ENCODE assay signal across 20 cellular contexts in the genomic region with DNA sequence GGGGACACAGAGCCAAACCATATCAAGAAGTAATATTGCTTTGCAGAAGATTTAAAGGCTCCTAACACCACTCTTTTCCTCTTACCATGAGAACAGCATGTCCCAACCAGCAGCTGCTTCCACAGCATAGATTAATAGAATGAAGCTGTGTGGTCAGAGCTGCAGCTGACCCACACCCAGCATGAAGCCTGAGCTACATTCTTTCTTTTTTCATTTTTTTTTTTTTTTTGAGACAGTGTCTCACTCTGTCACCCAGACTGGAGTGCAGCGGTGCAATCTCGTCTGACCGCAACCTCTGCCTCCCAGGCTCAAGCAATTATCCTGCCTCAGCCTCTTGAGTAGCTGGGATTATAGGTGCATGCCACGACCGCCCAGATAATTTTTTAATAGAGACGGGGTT.
DNase-seq lines count a peak whose midpoint lies in the region; ATAC-seq, FAIRE-seq and TF ChIP-seq lines count a peak whose summit lies in the region.
"Had no signal": no experiment of that assay in that cellular context is flagged by ENCODE, and none has a peak within 500 bp of the region (broad histone marks: within the 10 kb centered on the region; RNA-seq: fewer than 3 reads in every experiment).

No MANE protein-coding gene starts in this region.

- H3K36me3 ChIP-seq in GM23338 (ENCODE audit: insufficient read depth) (no peaks in the 10 kb centered on the region), astrocyte (ENCODE audit: insufficient read depth, low read length) (no peaks in the 10 kb centered on the region)
- H3K36me3 ChIP-seq: BLaER1 had no signal

- H3K27me3 ChIP-seq in GM23338 (ENCODE audit: insufficient read depth) (no peaks in the 10 kb centered on the region), astrocyte (ENCODE audit: insufficient read depth, low read length) (no peaks in the 10 kb centered on the region)
- H3K27me3 ChIP-seq in CD4-positive, alpha-beta T cell (ENCODE audit: control insufficient read depth, insufficient read depth, low read length), result no peaks in the 10 kb centered on the region
- H3K27me3 ChIP-seq: BLaER1 had no signal

- H3K4me2 ChIP-seq in GM23338, result no peak overlapping the region
- H3K4me2 ChIP-seq in astrocyte (ENCODE audit: low read length), result no peak overlapping the region
- H3K4me2 ChIP-seq: BLaER1 had no signal

- CTCF ChIA-PET in CD4-positive, alpha-beta T cell (lab: Charles Lee), result no interaction called here

- H3K4me3 Mint-ChIP-seq in GM23338 (no peak overlapping the region), astrocyte (ENCODE audit: unreplicated experiment) (no peak overlapping the region), HFFc6 (no peak overlapping the region)
- H3K4me3 Mint-ChIP-seq in CD4-positive, alpha-beta T cell, result no peak overlapping the region
- H3K4me3 Mint-ChIP-seq: CD14-positive monocyte; CD8-positive, alpha-beta T cell had no signal

- H3K36me3 Mint-ChIP-seq in GM23338 (ENCODE audit: low read depth) (no peaks in the 10 kb centered on the region), astrocyte (ENCODE audit: low read depth, unreplicated experiment) (no peaks in the 10 kb centered on the region), HFFc6 (ENCODE audit: low read depth) (no peaks in the 10 kb centered on the region; the same call in 1 of the 2 replicates)
- no peaks in the 10 kb centered on the region for H3K36me3 Mint-ChIP-seq in CD4-positive, alpha-beta T cell (ENCODE audit: low read depth)
- H3K36me3 Mint-ChIP-seq: CD14-positive monocyte; CD8-positive, alpha-beta T cell had no signal

- H4K20me1 ChIP-seq in GM23338 (replicated peaks; ENCODE audit: insufficient read depth), result no peaks in the 10 kb centered on the region
- no peaks in the 10 kb centered on the region for H4K20me1 ChIP-seq in astrocyte (ENCODE audit: insufficient read depth, low read length)
- H4K20me1 ChIP-seq: BLaER1 had no signal

- no peak overlapping the region for H3K9ac ChIP-seq in astrocyte (ENCODE audit: low read length)
- H3K9ac ChIP-seq: BLaER1 had no signal

- H3K4me1 Mint-ChIP-seq in GM23338 (peaks cover 12% of the 10 kb centered on the region), astrocyte (ENCODE audit: low read depth, unreplicated experiment) (peaks cover 22% of the 10 kb centered on the region), HFFc6 (ENCODE audit: low read depth) (no peaks in the 10 kb centered on the region)
- no peaks in the 10 kb centered on the region for H3K4me1 Mint-ChIP-seq in CD4-positive, alpha-beta T cell (ENCODE audit: low read depth)
- H3K4me1 Mint-ChIP-seq: CD14-positive monocyte had no signal

- TF ChIP-seq CTCF in GM23338 (conservative IDR thresholded peaks at IDR 0.05; ENCODE audit: low read depth in 2 of 2), result no peak
- no peak for TF ChIP-seq CTCF in astrocyte (IDR thresholded peaks at IDR 0.05; ENCODE audit: insufficient read depth, low read depth, low read length)
- no peak for TF ChIP-seq CTCF in choroid plexus epithelial cell (conservative IDR thresholded peaks at IDR 0.05; ENCODE audit: low read depth, low read length)
- TF ChIP-seq CTCF in HFFc6 (IDR thresholded peaks at IDR 0.05), result no peak
- TF ChIP-seq CTCF in CD4-positive, alpha-beta T cell (IDR thresholded peaks at IDR 0.05), result no peak

- H2AFZ ChIP-seq in GM23338 (peak overlapping the region; percentile 64; the same call in 1 of the 2 replicates), astrocyte (ENCODE audit: low read depth, low read length) (no peak overlapping the region)

- no peak for FAIRE-seq in astrocyte (lab: Jason Lieb, UNC)
- FAIRE-seq: GM19239, H54, HTR-8/SVneo had no signal

- H3K79me2 ChIP-seq in GM23338 (replicated peaks; ENCODE audit: insufficient read depth), result no peaks in the 10 kb centered on the region
- no peaks in the 10 kb centered on the region for H3K79me2 ChIP-seq in astrocyte (ENCODE audit: insufficient read depth, low read length)

- H3K9me3 ChIP-seq in astrocyte (ENCODE audit: insufficient read depth, low read depth, low read length), result no peaks in the 10 kb centered on the region
- no peaks in the 10 kb centered on the region for H3K9me3 ChIP-seq in CD4-positive, alpha-beta T cell (ENCODE audit: control insufficient read depth, low read length)
- H3K9me3 ChIP-seq: BLaER1 had no signal

- H3K4me1 ChIP-seq in GM23338 (ENCODE audit: insufficient read depth) (peaks cover 12% of the 10 kb centered on the region), astrocyte (ENCODE audit: insufficient read depth, low read length) (no peaks in the 10 kb centered on the region)
- H3K4me1 ChIP-seq: BLaER1 had no signal

- DNase-seq in GM23338 (ENCODE audit: low spot score) (no peak), astrocyte (ENCODE audit: low read depth) (peak; percentile 4), choroid plexus epithelial cell (ENCODE audit: low read depth) (peak; percentile 74), myocyte (ENCODE audit: low read depth) (peak; percentile 73), HFFc6 (no peak)
- DNase-seq in activated naive CD4-positive, alpha-beta T cell treated with anti-CD3 and anti-CD28 coated beads, Interleukin-2, amount 50 U/mL, for 16 hours, result no peak
- DNase-seq in CD4-positive, alpha-beta T cell, result no peak
- DNase-seq: Calu3; CD8-positive, alpha-beta T cell; DMS79 treated with DMSO at 0.1 percent for 48 hours; GF-D8; HCEC 1CT; IMR-90 had no signal

- no peak for ATAC-seq in GM23338
- ATAC-seq in CD4-positive, alpha-beta T cell (ENCODE audit: poor library complexity), result no peak
- ATAC-seq in GM18520 (IDR thresholded peaks at IDR 0.05; ENCODE audit: unreplicated experiment), result no peak
- ATAC-seq: CD8-positive, alpha-beta T cell had no signal

- POLR2A ChIA-PET in CD4-positive, alpha-beta T cell (lab: Charles Lee), result no interaction called here

- no peak overlapping the region for H3K27ac ChIP-seq in GM23338 (ENCODE audit: low read depth)
- no peak overlapping the region for H3K27ac ChIP-seq in astrocyte (ENCODE audit: low read depth, low read length)
- H3K27ac ChIP-seq in CD4-positive, alpha-beta T cell (ENCODE audit: low read depth, low read length), result no peak overlapping the region
- H3K27ac ChIP-seq: 22Rv1, BLaER1 had no signal

- H3K27ac Mint-ChIP-seq in GM23338 (no peak overlapping the region), astrocyte (ENCODE audit: unreplicated experiment) (no peak overlapping the region), HFFc6 (no peak overlapping the region)
- no peak overlapping the region for H3K27ac Mint-ChIP-seq in CD4-positive, alpha-beta T cell
- H3K27ac Mint-ChIP-seq: CD8-positive, alpha-beta T cell had no signal

- peaks cover 5% of the 10 kb centered on the region for H3K9me2 ChIP-seq in GM23338 (ENCODE audit: insufficient read depth)

- H3K9me3 Mint-ChIP-seq in GM23338, result no peaks in the 10 kb centered on the region
- H3K9me3 Mint-ChIP-seq in astrocyte (ENCODE audit: unreplicated experiment), result no peaks in the 10 kb centered on the region
- H3K9me3 Mint-ChIP-seq in HFFc6, result peaks cover 59% of the 10 kb centered on the region
- H3K9me3 Mint-ChIP-seq in CD4-positive, alpha-beta T cell, result peaks cover 2% of the 10 kb centered on the region
- H3K9me3 Mint-ChIP-seq: CD8-positive, alpha-beta T cell had no signal

- intact Hi-C loops in CD4-positive, alpha-beta T cell (cut with DNase I, micrococcal nuclease), result no loop called here

- H3K27me3 Mint-ChIP-seq in GM23338 (ENCODE audit: insufficient read depth, low read depth, poor library complexity), result no peaks in the 10 kb centered on the region
- H3K27me3 Mint-ChIP-seq in astrocyte (ENCODE audit: low read depth, unreplicated experiment), result no peaks in the 10 kb centered on the region
- no peaks in the 10 kb centered on the region for H3K27me3 Mint-ChIP-seq in HFFc6 (ENCODE audit: insufficient read depth)
- no peaks in the 10 kb centered on the region for H3K27me3 Mint-ChIP-seq in CD4-positive, alpha-beta T cell

- H3F3A ChIP-seq in GM23338 (replicated peaks; ENCODE audit: low read depth), result no peaks in the 10 kb centered on the region

- no peak overlapping the region for H3K4me3 ChIP-seq in GM23338
- H3K4me3 ChIP-seq in astrocyte (ENCODE audit: insufficient read depth, low read depth, low read length), result no peak overlapping the region
- no peak overlapping the region for H3K4me3 ChIP-seq in choroid plexus epithelial cell (ENCODE audit: low read depth, low read length)
- H3K4me3 ChIP-seq: BLaER1 had no signal

TF ChIP-seq in GM23338, 12 proteins besides CTCF, POLR2A, EP300 and RAD21:
- TF ChIP-seq EZH2phosphoT487 (IDR thresholded peaks at IDR 0.05; ENCODE audit: unreplicated experiment) (no peak), POLR2AphosphoS5 (IDR thresholded peaks at IDR 0.05; ENCODE audit: low read depth) (no peak), NANOG (IDR thresholded peaks at IDR 0.05; ENCODE audit: borderline replicate concordance) (no peak), EZH2 (IDR thresholded peaks at IDR 0.05; ENCODE audit: low read depth, unreplicated experiment) (no peak)

Comparison
In these comparisons a context has a peak if more than half of its experiments do, and no peak if none do; other contexts are left out.
1. DNase-seq: peak in astrocyte (single experiment), choroid plexus epithelial cell (single experiment) and myocyte (single experiment); none in GM23338 (single experiment), activated naive CD4-positive, alpha-beta T cell treated with anti-CD3 and anti-CD28 coated beads, Interleukin-2, amount 50 U/mL, for 16 hours (single experiment), HFFc6 (single experiment) and CD4-positive, alpha-beta T cell (0 of 10).